11 cellular contexts compared by ENCODE assay signal in genomic region chr1:207838156-207839082, GRCh38.
DNase-seq lines count a peak whose midpoint lies in the region; ATAC-seq and TF ChIP-seq lines count a peak whose summit lies in the region.
"Had no signal": no experiment of that assay in that cellular context is flagged by ENCODE, and none has a peak within 500 bp of the region (broad histone marks: within the 10 kb centered on the region; RNA-seq: fewer than 3 reads in every experiment).

No MANE protein-coding gene starts in this region.

- no peak overlapping the region for H3K4me3 Mint-ChIP-seq in activated naive CD4-positive, alpha-beta T cell treated with anti-CD3 and anti-CD28 coated beads, Interleukin-2, amount 50 U/mL, for 24 hours

- no peak overlapping the region for H3K18ac ChIP-seq in neuronal stem cell (ENCODE audit: low read length)

- H4K8ac ChIP-seq in neuronal stem cell (ENCODE audit: low read depth, low read length): peak overlapping the region; percentile 87

- DNase-seq in activated naive CD4-positive, alpha-beta T cell (lab: John Stamatoyannopoulos, UW): no peak
- DNase-seq in neuronal stem cell (ENCODE audit: low spot score): no peak
- no peak for DNase-seq in SKM-1 (lab: John Stamatoyannopoulos, UW; ENCODE audit: unreplicated experiment)
- no peak for DNase-seq in NCI-H69 (lab: John Stamatoyannopoulos, UW)
- no peak for DNase-seq in iPS-NIHi11 (ENCODE audit: low spot score)
- no peak for DNase-seq in GM13976 (ENCODE audit: low spot score)
- DNase-seq: NCI-H1092 treated with DMSO at 0.1 percent for 48 hours had no signal

- no peak overlapping the region for H3K4me2 ChIP-seq in neuronal stem cell (ENCODE audit: insufficient read depth, low read length, poor library complexity, severe bottlenecking)
- H3K4me2 ChIP-seq: BLaER1 had no signal

- H2BK120ac ChIP-seq in neuronal stem cell (ENCODE audit: low read depth, low read length): no peak overlapping the region

- H3K27ac ChIP-seq in gastroesophageal sphincter: peak overlapping the region; percentile 18 to 99 (median 74)
- H3K27ac ChIP-seq in neuronal stem cell (replicated peaks; ENCODE audit: low read length): no peak overlapping the region
- H3K27ac ChIP-seq: BLaER1, SJSA1 had no signal

- peaks cover 6% of the 10 kb centered on the region for H3K36me3 Mint-ChIP-seq in activated naive CD4-positive, alpha-beta T cell treated with anti-CD3 and anti-CD28 coated beads, Interleukin-2, amount 50 U/mL, for 24 hours

- peaks cover 89% of the 10 kb centered on the region for H3K4me1 Mint-ChIP-seq in activated naive CD4-positive, alpha-beta T cell treated with anti-CD3 and anti-CD28 coated beads, Interleukin-2, amount 50 U/mL, for 24 hours

- H2AFZ ChIP-seq in neuronal stem cell (ENCODE audit: low read length): no peak overlapping the region

- no peaks in the 10 kb centered on the region for H3K9me3 ChIP-seq in gastroesophageal sphincter
- peaks cover 0 to 7% of the 10 kb centered on the region in 2 donors for H3K9me3 ChIP-seq in neuronal stem cell (replicated peaks in 1 of 2; ENCODE audit: control insufficient read depth in 2 of 2, insufficient read depth in 1 of 2, low read depth in 1 of 2, low read length in 2 of 2)
- H3K9me3 ChIP-seq: BLaER1, SJSA1 had no signal

- no peak for TF ChIP-seq POLR2A in gastroesophageal sphincter (IDR thresholded peaks at IDR 0.05)

- H3K4me1 ChIP-seq in gastroesophageal sphincter (peaks cover 0 to 100% (median 48%) of the 10 kb centered on the region in 3 donors), neuronal stem cell (ENCODE audit: control insufficient read depth in 2 of 2, insufficient read depth in 1 of 2, low read depth in 1 of 2, low read length in 2 of 2) (peaks cover 3 to 4% of the 10 kb centered on the region in 2 donors)
- H3K4me1 ChIP-seq: BLaER1, SJSA1 had no signal

- no peak overlapping the region for H3K14ac ChIP-seq in neuronal stem cell (ENCODE audit: low read length)

- TF ChIP-seq EP300 in gastroesophageal sphincter (IDR thresholded peaks at IDR 0.05): no peak

- no peak overlapping the region for H2BK15ac ChIP-seq in neuronal stem cell (ENCODE audit: low read length)

- H3K27ac Mint-ChIP-seq in activated naive CD4-positive, alpha-beta T cell treated with anti-CD3 and anti-CD28 coated beads, Interleukin-2, amount 50 U/mL, for 24 hours: peak overlapping the region; percentile 94

- H2BK5ac ChIP-seq in neuronal stem cell (ENCODE audit: low read length): no peak overlapping the region

- in situ Hi-C loops in GM13976 (cut with MboI; ENCODE audit: low sequenced_read_pairs, unreplicated experiment): no loop called here

- ATAC-seq in gastroesophageal sphincter: peak; percentile 59

- no peak overlapping the region for H2BK12ac ChIP-seq in neuronal stem cell (ENCODE audit: low read length)

- TF ChIP-seq CTCF in gastroesophageal sphincter (IDR thresholded peaks at IDR 0.05): no peak
- TF ChIP-seq CTCF in GM13976 (IDR thresholded peaks at IDR 0.05; ENCODE audit: borderline replicate concordance, control extremely low read depth, extremely low read depth, insufficient read depth, missing control alignments): no peak

- no peaks in the 10 kb centered on the region for H3K79me1 ChIP-seq in neuronal stem cell (ENCODE audit: low read depth, low read length)

- H3K27me3 Mint-ChIP-seq in activated naive CD4-positive, alpha-beta T cell treated with anti-CD3 and anti-CD28 coated beads, Interleukin-2, amount 50 U/mL, for 24 hours: no peaks in the 10 kb centered on the region

- WGBS in gastroesophageal sphincter (ENCODE audit: low coverage in 1 of 2), 2 donors: 38 to 59% methylated on average over 8 to 13 of the region's 15 CpGs
- WGBS in neuronal stem cell (ENCODE audit: extremely low coverage in 2 of 2, insufficient read length in 2 of 2, insufficient replicate concordance in 1 of 2), 2 donors: no CpG with 5 or more reads among the region's 15 CpGs

- H3K36me3 ChIP-seq in gastroesophageal sphincter: peaks cover 0 to 9% of the 10 kb centered on the region in 2 donors
- peaks cover 0 to 83% of the 10 kb centered on the region in 2 donors for H3K36me3 ChIP-seq in neuronal stem cell (replicated peaks in 1 of 2; ENCODE audit: control insufficient read depth in 2 of 2, insufficient read depth in 2 of 2, low read length in 2 of 2)
- H3K36me3 ChIP-seq: SJSA1 had no signal

- H3K27me3 ChIP-seq in gastroesophageal sphincter (no peaks in the 10 kb centered on the region), neuronal stem cell (ENCODE audit: control insufficient read depth in 3 of 3, insufficient read depth in 3 of 3, low read depth in 1 of 3, low read length in 3 of 3) (no peaks in the 10 kb centered on the region)
- H3K27me3 ChIP-seq: BLaER1, SJSA1 had no signal

- H3K9me3 Mint-ChIP-seq in activated naive CD4-positive, alpha-beta T cell treated with anti-CD3 and anti-CD28 coated beads, Interleukin-2, amount 50 U/mL, for 24 hours: no peaks in the 10 kb centered on the region

- H3K9ac ChIP-seq in neuronal stem cell (ENCODE audit: low read depth, low read length, poor library complexity): no peak overlapping the region
- H3K9ac ChIP-seq: BLaER1 had no signal

- H3K23ac ChIP-seq in neuronal stem cell (ENCODE audit: low read depth, low read length, poor library complexity): peak overlapping the region; percentile 3

- H4K91ac ChIP-seq in neuronal stem cell (ENCODE audit: low read depth, low read length, poor library complexity): no peak overlapping the region

- no peak overlapping the region for H3K4me3 ChIP-seq in gastroesophageal sphincter
- H3K4me3 ChIP-seq in neuronal stem cell (ENCODE audit: low read length in 2 of 2): no peak overlapping the region
- H3K4me3 ChIP-seq: BLaER1, SJSA1 had no signal

- H3K4ac ChIP-seq in neuronal stem cell (ENCODE audit: low read length): no peak overlapping the region

- H2AK5ac ChIP-seq in neuronal stem cell (ENCODE audit: low read depth, low read length): no peak overlapping the region
